In the genomic region with DNA sequence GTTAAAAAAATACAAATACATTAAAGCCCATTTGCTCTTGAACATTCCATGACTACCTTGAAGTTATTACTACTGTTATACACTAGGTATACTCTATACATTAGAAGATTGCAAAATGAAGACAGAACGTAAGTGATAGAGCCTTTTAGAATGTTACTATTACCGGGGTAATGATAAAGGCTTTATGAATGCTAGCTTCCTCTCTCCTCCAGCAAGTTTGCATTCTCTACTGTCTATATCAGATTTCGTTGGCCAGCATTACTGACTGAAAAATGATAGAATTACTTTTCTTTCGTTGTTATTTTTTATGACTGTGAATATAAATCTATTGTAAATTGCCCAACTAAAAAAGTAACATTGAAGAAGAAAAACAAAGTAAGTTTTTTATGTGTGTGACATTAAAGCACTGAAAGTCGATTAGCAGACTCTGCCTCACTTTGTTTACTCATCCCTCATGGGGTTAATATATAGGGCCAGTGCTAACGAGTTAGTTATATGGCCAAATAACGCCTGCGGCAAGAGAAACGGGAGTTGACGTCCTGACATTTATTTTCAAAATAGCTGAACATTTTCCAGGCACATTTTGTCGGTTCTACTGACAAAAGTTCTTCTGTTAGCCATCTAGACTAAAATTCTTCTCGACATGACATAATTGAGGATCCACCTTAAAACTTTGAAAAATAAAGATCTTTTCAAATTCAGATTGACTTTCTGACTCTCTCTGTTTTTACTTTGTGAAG, we compare ENCODE assay signal across 1 cellular context.
TF ChIP-seq lines count a peak whose summit lies in the region.

No MANE protein-coding gene starts in this region.

TF ChIP-seq in HCT116, 20 proteins besides CTCF, POLR2A, EP300 and RAD21 (continued from another document):
- TF ChIP-seq REST (IDR thresholded peaks at IDR 0.05; ENCODE audit: low read depth) (no peak), ZNF274 (IDR thresholded peaks at IDR 0.05; ENCODE audit: low read depth, low read length) (no peak), ZFX (IDR thresholded peaks at IDR 0.05) (no peak), EZH2 (IDR thresholded peaks at IDR 0.05) (no peak)
- TF ChIP-seq, protein P1, sequence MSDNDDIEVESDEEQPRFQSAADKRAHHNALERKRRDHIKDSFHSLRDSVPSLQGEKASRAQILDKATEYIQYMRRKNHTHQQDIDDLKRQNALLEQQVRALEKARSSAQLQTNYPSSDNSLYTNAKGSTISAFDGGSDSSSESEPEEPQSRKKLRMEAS (IDR thresholded peaks at IDR 0.05): no peak
TF ChIP-seq in HCT116: peak in this region for 0.
